35 cellular contexts compared by ENCODE assay signal in the genomic region with DNA sequence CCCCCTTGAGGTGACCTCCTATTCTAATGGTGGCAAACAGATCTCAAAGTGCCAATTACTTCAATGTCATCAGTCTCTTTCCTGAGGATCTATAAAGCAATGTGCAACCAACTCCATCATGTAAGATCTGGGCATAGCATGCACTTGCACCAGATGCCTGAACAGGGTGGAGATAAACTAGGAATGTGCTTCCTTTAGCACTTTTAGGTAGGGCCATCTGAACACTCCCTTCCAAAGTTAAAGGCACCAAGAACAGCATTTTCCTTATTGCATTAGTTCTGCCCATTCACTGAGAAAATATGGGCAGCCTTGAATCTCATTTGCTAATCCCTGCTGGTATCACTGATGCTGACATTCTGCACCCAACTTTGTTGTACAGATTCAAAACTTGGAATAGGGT.
A peak's percentile ranks its signal among the peaks of the same experiment; 100 is the strongest.
DNase-seq lines count a peak whose midpoint lies in the region; ATAC-seq, FAIRE-seq and TF ChIP-seq lines count a peak whose summit lies in the region.
"Had no signal": no experiment of that assay in that cellular context is flagged by ENCODE, and none has a peak within 500 bp of the region (broad histone marks: within the 10 kb centered on the region; RNA-seq: fewer than 3 reads in every experiment).

No MANE protein-coding gene starts in this region.

- H3K79me2 ChIP-seq in astrocyte (ENCODE audit: insufficient read depth, low read length) (peaks cover 95% of the 10 kb centered on the region), SK-N-SH (ENCODE audit: insufficient read depth) (peaks cover 83% of the 10 kb centered on the region), hepatocyte (peaks cover 46% of the 10 kb centered on the region)

- no peak overlapping the region for H3K9ac ChIP-seq in astrocyte (ENCODE audit: low read length)
- H3K9ac ChIP-seq in SK-N-SH: no peak overlapping the region

- no peak for TF ChIP-seq RAD21 in SK-N-SH (IDR thresholded peaks at IDR 0.05; ENCODE audit: low read length)

- H3K4me1 Mint-ChIP-seq in astrocyte (ENCODE audit: low read depth, unreplicated experiment): peaks cover 30% of the 10 kb centered on the region

- no peaks in the 10 kb centered on the region for H3K9me3 ChIP-seq in astrocyte (ENCODE audit: insufficient read depth, low read depth, low read length)
- H3K9me3 ChIP-seq in small intestine (ENCODE audit: control insufficient read depth, low read depth): no peaks in the 10 kb centered on the region
- no peaks in the 10 kb centered on the region for H3K9me3 ChIP-seq in SK-N-SH
- H3K9me3 ChIP-seq in ascending aorta: no peaks in the 10 kb centered on the region
- H3K9me3 ChIP-seq in hepatocyte (ENCODE audit: low read depth): no peaks in the 10 kb centered on the region
- H3K9me3 ChIP-seq: MG63 had no signal

- H3K36me3 ChIP-seq in astrocyte (ENCODE audit: insufficient read depth, low read length): peaks cover 6% of the 10 kb centered on the region
- no peaks in the 10 kb centered on the region for H3K36me3 ChIP-seq in small intestine (ENCODE audit: control insufficient read depth in 2 of 2, insufficient read depth in 2 of 2, low read length in 2 of 2)
- H3K36me3 ChIP-seq in SK-N-SH (replicated peaks in 1 of 2; ENCODE audit: control insufficient read depth in 1 of 2, insufficient read depth in 2 of 2, low read length in 1 of 2): no peaks in the 10 kb centered on the region
- no peaks in the 10 kb centered on the region for H3K36me3 ChIP-seq in ascending aorta
- no peaks in the 10 kb centered on the region for H3K36me3 ChIP-seq in hepatocyte (replicated peaks; ENCODE audit: insufficient read depth, low read depth)

- H3K4me3 Mint-ChIP-seq in astrocyte (ENCODE audit: unreplicated experiment): no peak overlapping the region
- H3K4me3 Mint-ChIP-seq: activated CD4-positive, alpha-beta T cell treated with anti-CD3 and anti-CD28 coated beads for 36 hours; activated naive CD8-positive, alpha-beta T cell treated with anti-CD3 and anti-CD28 coated beads for 36 hours; activated T-cell treated with anti-CD3 and anti-CD28 coated beads, Interleukin-2, amount 50 U/mL, for 24 hours; naive thymus-derived CD8-positive, alpha-beta T cell; stimulated activated memory B cell treated with anti-CD40 and anti-IgM and Interleukin-4, amounts not matched to agents 10 μg/mL and 1 μg/mL and 100 μg/mL, for 72 hours; T-helper 2 cell treated with Interferon-gamma antibody and Interleukin-4, amounts not matched to agents 5 μg/mL and 100 μg/mL, for 36 hours had no signal

- H3K9me3 Mint-ChIP-seq in astrocyte (ENCODE audit: unreplicated experiment): peaks cover 3% of the 10 kb centered on the region
- H3K9me3 Mint-ChIP-seq: activated naive CD8-positive, alpha-beta T cell treated with anti-CD3 and anti-CD28 coated beads for 36 hours; activated T-cell treated with anti-CD3 and anti-CD28 coated beads, Interleukin-2, amount 50 U/mL, for 24 hours; naive thymus-derived CD8-positive, alpha-beta T cell; stimulated activated memory B cell treated with anti-CD40 and anti-IgM and Interleukin-4, amounts not matched to agents 10 μg/mL and 1 μg/mL and 100 μg/mL, for 72 hours; T-helper 2 cell treated with Interferon-gamma antibody and Interleukin-4, amounts not matched to agents 5 μg/mL and 100 μg/mL, for 36 hours had no signal

- H3K4me2 ChIP-seq in astrocyte (ENCODE audit: low read length) (no peak overlapping the region), SK-N-SH (no peak overlapping the region), hepatocyte (no peak overlapping the region)

- FAIRE-seq in astrocyte (lab: Jason Lieb, UNC) (no peak), small intestine (lab: Jason Lieb, UNC) (no peak)
- FAIRE-seq: GM18507, islet of Langerhans, K562 had no signal

- H3K4me1 ChIP-seq in astrocyte (ENCODE audit: insufficient read depth, low read length) (peaks cover 22% of the 10 kb centered on the region), small intestine (ENCODE audit: control insufficient read depth in 2 of 2, insufficient read depth in 1 of 2, low read depth in 1 of 2, low read length in 1 of 2) (peaks cover 6 to 16% of the 10 kb centered on the region in 2 donors), SK-N-SH (ENCODE audit: control insufficient read depth in 1 of 2, insufficient read depth in 2 of 2, low read depth in 1 of 2, low read length in 1 of 2) (peaks cover 7 to 19% of the 10 kb centered on the region in 2 experiments; a peak in 3 of 4 replicates), ascending aorta (peaks cover 15 to 20% of the 10 kb centered on the region in 2 donors), hepatocyte (ENCODE audit: insufficient read depth) (no peaks in the 10 kb centered on the region)

- peaks cover 73% of the 10 kb centered on the region for H4K20me1 ChIP-seq in astrocyte (ENCODE audit: insufficient read depth, low read length)
- 0 out of 2 replicates have a peak, but pooled peaks cover 8% of the 10 kb centered on the region for H4K20me1 ChIP-seq in SK-N-SH (ENCODE audit: insufficient read depth)
- no peaks in the 10 kb centered on the region for H4K20me1 ChIP-seq in hepatocyte (ENCODE audit: insufficient read depth, poor library complexity, severe bottlenecking)

- H3F3A ChIP-seq in SK-N-SH (replicated peaks; ENCODE audit: insufficient read depth): no peaks in the 10 kb centered on the region

- TF ChIP-seq CTCF in astrocyte (IDR thresholded peaks at IDR 0.05; ENCODE audit: insufficient read depth, low read depth, low read length): no peak
- no peak for TF ChIP-seq CTCF in SK-N-SH (IDR thresholded peaks at IDR 0.05)
- TF ChIP-seq CTCF in ascending aorta (IDR thresholded peaks at IDR 0.05): no peak
- TF ChIP-seq CTCF in hepatocyte (IDR thresholded peaks at IDR 0.05; ENCODE audit: poor library complexity): no peak

- H2AFZ ChIP-seq in astrocyte (ENCODE audit: low read depth, low read length): no peak overlapping the region
- no peak overlapping the region for H2AFZ ChIP-seq in SK-N-SH (ENCODE audit: low read depth)
- no peak overlapping the region for H2AFZ ChIP-seq in hepatocyte

- no peaks in the 10 kb centered on the region for H3K27me3 ChIP-seq in astrocyte (ENCODE audit: insufficient read depth, low read length)
- no peaks in the 10 kb centered on the region for H3K27me3 ChIP-seq in small intestine (ENCODE audit: control insufficient read depth in 2 of 2, insufficient read depth in 2 of 2, low read length in 2 of 2)
- no peaks in the 10 kb centered on the region for H3K27me3 ChIP-seq in SK-N-SH (ENCODE audit: insufficient read depth)
- H3K27me3 ChIP-seq in ascending aorta: no peaks in the 10 kb centered on the region
- H3K27me3 ChIP-seq in hepatocyte: no peaks in the 10 kb centered on the region
- H3K27me3 ChIP-seq: MG63 had no signal

- H3K27ac Mint-ChIP-seq in astrocyte (ENCODE audit: unreplicated experiment): peak overlapping the region; percentile 42
- H3K27ac Mint-ChIP-seq: activated CD4-positive, alpha-beta T cell treated with anti-CD3 and anti-CD28 coated beads for 36 hours; activated naive CD8-positive, alpha-beta T cell treated with anti-CD3 and anti-CD28 coated beads for 36 hours; activated T-cell treated with anti-CD3 and anti-CD28 coated beads, Interleukin-2, amount 50 U/mL, for 24 hours; naive thymus-derived CD8-positive, alpha-beta T cell; stimulated activated memory B cell treated with anti-CD40 and anti-IgM and Interleukin-4, amounts not matched to agents 10 μg/mL and 1 μg/mL and 100 μg/mL, for 72 hours; T-helper 2 cell treated with Interferon-gamma antibody and Interleukin-4, amounts not matched to agents 5 μg/mL and 100 μg/mL, for 36 hours had no signal

- CTCF ChIA-PET in SK-N-SH (lab: Yijun Ruan, JAX): interaction anchor here (1.1 kb wide), 2 partner anchors 8 to 46 kb away, joined by 3 to 5 read pairs; no protein-coding TSS in a partner anchor

- peaks cover 9% of the 10 kb centered on the region for H3K36me3 Mint-ChIP-seq in astrocyte (ENCODE audit: low read depth, unreplicated experiment)

- H3K27me3 Mint-ChIP-seq in astrocyte (ENCODE audit: low read depth, unreplicated experiment): no peaks in the 10 kb centered on the region
- H3K27me3 Mint-ChIP-seq: activated CD4-positive, alpha-beta T cell treated with anti-CD3 and anti-CD28 coated beads for 36 hours; activated naive CD8-positive, alpha-beta T cell treated with anti-CD3 and anti-CD28 coated beads for 36 hours; activated T-cell treated with anti-CD3 and anti-CD28 coated beads, Interleukin-2, amount 50 U/mL, for 24 hours; naive thymus-derived CD8-positive, alpha-beta T cell; stimulated activated memory B cell treated with anti-CD40 and anti-IgM and Interleukin-4, amounts not matched to agents 10 μg/mL and 1 μg/mL and 100 μg/mL, for 72 hours had no signal

- no peak for TF ChIP-seq EP300 in SK-N-SH (IDR thresholded peaks at IDR 0.05; ENCODE audit: borderline replicate concordance in 1 of 2, low read depth in 1 of 2, low read length in 1 of 2)

- POLR2A ChIA-PET in SK-N-SH (lab: Yijun Ruan, JAX): no interaction called here

- intact Hi-C loops in left colon (cut with DNase I, micrococcal nuclease) (loop anchor here in 1 of 2 donors (10.0 kb wide), 1 partner anchor 48 kb away; no protein-coding TSS in a partner anchor), ascending aorta (cut with DNase I) (no loop called here)

- H3K9me2 ChIP-seq in SK-N-SH (no peaks in the 10 kb centered on the region), hepatocyte (replicated peaks; ENCODE audit: insufficient read depth) (no peaks in the 10 kb centered on the region)

- DNase-seq in GM03348 (ENCODE audit: low spot score) (peak; percentile 13), astrocyte (ENCODE audit: low read depth) (no peak), left colon (no peak), small intestine (peak; percentile 61), SK-N-SH (no peak), ascending aorta (ENCODE audit: low spot score in 2 of 2) (no peak), hepatocyte (ENCODE audit: low spot score) (no peak), HCEC 1CT (no peak)
- DNase-seq: activated CD4-positive, alpha-beta T cell treated with anti-CD3 and anti-CD28 coated beads for 36 hours; activated gamma-delta T cell; activated naive CD8-positive, alpha-beta T cell treated with anti-CD3 and anti-CD28 coated beads for 36 hours; activated T-cell treated with anti-CD3 and anti-CD28 coated beads, Interleukin-2, amount 50 U/mL, for 24 hours; anterior cingulate cortex; DND-41; effector CD8-positive, alpha-beta T cell; erythroblast; left ventricle myocardium superior; MG63; midbrain; naive thymus-derived CD8-positive, alpha-beta T cell; NCI-H1105 treated with DMSO at 0.1 percent for 48 hours; NCI-H1930; NCI-H2171 treated with DMSO at 0.1 percent for 48 hours; NCI-H526; NK-92 treated with Interleukin-12 subunit alpha and Interleukin-12 subunit beta, amount 100 ng/mL, for 24 hours; occipital lobe; SHP77 treated with DMSO at 0.1 percent for 48 hours; substantia nigra had no signal

- H3K4me3 ChIP-seq in astrocyte (ENCODE audit: insufficient read depth, low read depth, low read length) (no peak overlapping the region), small intestine (ENCODE audit: low read depth in 1 of 2, low read length in 2 of 2) (no peak overlapping the region), SK-N-SH (ENCODE audit: low read depth in 2 of 2, low read length in 1 of 2) (no peak overlapping the region), ascending aorta (no peak overlapping the region), hepatocyte (no peak overlapping the region)
- H3K4me3 ChIP-seq: coronary artery, K562, MG63 had no signal

- peak; percentile 45 for ATAC-seq in left colon
- ATAC-seq: activated CD4-positive, alpha-beta T cell treated with anti-CD3 and anti-CD28 coated beads for 36 hours; K562; left ventricle myocardium superior; naive thymus-derived CD8-positive, alpha-beta T cell; stimulated activated memory B cell treated with anti-CD40 and anti-IgM and Interleukin-4, amounts not matched to agents 10 μg/mL and 1 μg/mL and 100 μg/mL, for 72 hours had no signal

- no peak overlapping the region for H3K27ac ChIP-seq in astrocyte (ENCODE audit: low read depth, low read length)
- no peak overlapping the region for H3K27ac ChIP-seq in small intestine (ENCODE audit: low read depth in 1 of 2, low read length in 1 of 2)
- H3K27ac ChIP-seq in SK-N-SH (ENCODE audit: low read depth in 2 of 2, low read length in 1 of 2): no peak overlapping the region
- no peak overlapping the region for H3K27ac ChIP-seq in ascending aorta
- H3K27ac ChIP-seq in hepatocyte: no peak overlapping the region
- H3K27ac ChIP-seq: C4-2B, coronary artery had no signal

Comparison
In these comparisons a context has a peak if more than half of its experiments do, and no peak if none do; other contexts are left out.
1. DNase-seq: peak in GM03348 (single experiment) and small intestine (single experiment); none in astrocyte (single experiment), left colon (0 of 2), SK-N-SH (single experiment), ascending aorta (0 of 2), hepatocyte (single experiment) and HCEC 1CT (single experiment).